ENCODE assay signal across 8 cellular contexts in genomic region chr12:121697093-121697698, GRCh38. TPM values are rescaled to one million over a fixed set of nuclear protein-coding genes. Genes with fewer than 3 reads are reported as not detected.
DNase-seq lines count a peak whose midpoint lies in the region; ATAC-seq, FAIRE-seq and TF ChIP-seq lines count a peak whose summit lies in the region.

No MANE protein-coding gene starts in this region.

- in situ Hi-C loops in HepG2 (cut with HindIII; ENCODE audit: extremely low pct_ligation_motif_present, low pct_unique_long_range_greater_than_20kb) = no loop called here

- no peak for TF ChIP-seq POLR2A in HepG2 (IDR thresholded peaks at IDR 0.05; ENCODE audit: insufficient read depth in 1 of 2, low read depth in 2 of 2, low read length in 2 of 2)

- H3K27ac Mint-ChIP-seq in brain = peak overlapping the region in 4 of 5 experiments; percentile 0 to 68 (median 15)

- H3K9ac ChIP-seq in HepG2 (ENCODE audit: insufficient read depth, low read depth, low read length) = no peak overlapping the region

- peak; percentile 64 for TF ChIP-seq RAD21 in HepG2 (CRISPR knock-in tag; IDR thresholded peaks at IDR 0.05)

- H3K27me3 Mint-ChIP-seq in brain = peaks cover 9% of the 10 kb centered on the region

- H3K9me3 ChIP-seq in HepG2 (ENCODE audit: low read length) = no peaks in the 10 kb centered on the region

- no peaks in the 10 kb centered on the region for H3K36me3 ChIP-seq in HepG2 (replicated peaks in 1 of 2; ENCODE audit: control insufficient read depth in 1 of 2, insufficient read depth in 2 of 2, low read length in 2 of 2)

- H4K20me1 ChIP-seq in HepG2 (ENCODE audit: insufficient read depth, low read length) = no peaks in the 10 kb centered on the region

- no peaks in the 10 kb centered on the region for H3K79me2 ChIP-seq in HepG2 (ENCODE audit: insufficient read depth, low read length)

- FAIRE-seq in GM19239 (lab: Jason Lieb, UNC) (peak; percentile 80), HepG2 (lab: Jason Lieb, UNC) (peak; percentile 70)

- H3K9me3 Mint-ChIP-seq in brain = no peaks in the 10 kb centered on the region

- ATAC-seq in HepG2 (no peak), HG03135 (IDR thresholded peaks at IDR 0.05; ENCODE audit: unreplicated experiment) (no peak), HG03280 (IDR thresholded peaks at IDR 0.05; ENCODE audit: unreplicated experiment) (no peak)
- ATAC-seq in activated CD4-positive, CD25-positive, alpha-beta regulatory T cell treated with anti-CD3 and anti-CD28 coated beads, Interleukin-2, amount 50 U/mL, for 24 hours = no peak

- H3K4me1 ChIP-seq in HepG2 (ENCODE audit: insufficient read depth, low read length) = no peaks in the 10 kb centered on the region

- peak overlapping the region; percentile 18; the same call in 1 of the 2 replicates for H3K4me2 ChIP-seq in HepG2 (ENCODE audit: low read depth, low read length)

- peaks cover 0 to 8% of the 10 kb centered on the region in 2 experiments; a peak in 1 of 5 replicates for H3K27me3 ChIP-seq in HepG2 (ENCODE audit: control insufficient read depth in 1 of 2, insufficient read depth in 2 of 2, low read length in 2 of 2)

- DNase-seq in GM19239 (ENCODE audit: insufficient read length, low spot score) (no peak), NCI-H460 (ENCODE audit: extremely low read depth, low read depth) (peak; percentile 63), HepG2 (ENCODE audit: low spot score) (peak; percentile 53)

- no peaks in the 10 kb centered on the region for H3K36me3 Mint-ChIP-seq in brain

- POLR2A ChIA-PET in HepG2 (lab: Yijun Ruan, JAX) = no interaction called here

- H2AFZ ChIP-seq in HepG2 (ENCODE audit: low read length) = no peak overlapping the region

- TF ChIP-seq EP300 in HepG2 (IDR thresholded peaks at IDR 0.05; ENCODE audit: low read depth in 2 of 2, low read length in 2 of 2) (no peak), HepG2 (CRISPR knock-in tag; IDR thresholded peaks at IDR 0.05; ENCODE audit: borderline replicate concordance) (no peak)

- peak; percentile 68 for TF ChIP-seq CTCF in C4-2B (conservative IDR thresholded peaks at IDR 0.05)
- TF ChIP-seq CTCF in brain (conservative IDR thresholded peaks at IDR 0.05) = peak; percentile 77 to 90
- TF ChIP-seq CTCF in HepG2 (CRISPR knock-in tag; IDR thresholded peaks at IDR 0.05) = peak; percentile 65

- 17% methylated on average over 9 of the region's 9 CpGs for WGBS in HepG2 (ENCODE audit: low lambda C conversion rate)

- no TSS peak for BruUV-seq in HepG2 (replicated peaks; lab: Mats Ljungman, UMichigan)

- H3K4me3 ChIP-seq in HepG2 (replicated peaks in 1 of 3; ENCODE audit: insufficient read depth in 1 of 3, low read depth in 2 of 3, low read length in 3 of 3) = no peak overlapping the region

- CTCF ChIA-PET in HepG2 (lab: Yijun Ruan, JAX; ENCODE audit: low intra/inter-chr PET ratio, low total read pairs) = interaction anchor here (0.9 to 5.3 kb wide), 6 partner anchors 73 to 115 kb away, joined by 3 to 69 read pairs (median 7); partner anchors contain the start of gene RHOF

- no peak overlapping the region for H3K4me3 Mint-ChIP-seq in brain

- peaks cover 5% of the 10 kb centered on the region for H3K4me1 Mint-ChIP-seq in brain

- intact Hi-C loops in HepG2 (cut with micrococcal nuclease; ENCODE audit: unreplicated experiment) = loop anchor here (1.0 to 5.0 kb wide), 2 partner anchors 76 to 95 kb away; partner anchors contain the start of gene RHOF

- H3K27ac ChIP-seq in C4-2B = no peak overlapping the region
- no peak overlapping the region for H3K27ac ChIP-seq in HepG2 (ENCODE audit: extremely low read length, insufficient read depth, low read length)

TF ChIP-seq in HepG2, 621 proteins besides CTCF, POLR2A, EP300 and RAD21:
- TF ChIP-seq SMC3 (IDR thresholded peaks at IDR 0.05; ENCODE audit: low read length) = peak; percentile 68
- no peak for TF ChIP-seq ZSCAN29 (CRISPR knock-in tag; conservative IDR thresholded peaks at IDR 0.05)
- TF ChIP-seq STAG1 (CRISPR knock-in tag; IDR thresholded peaks at IDR 0.05) = peak; percentile 80
- peak; percentile 72; the same call in 1 of the 2 replicates for TF ChIP-seq ZNF121 (CRISPR knock-in tag; IDR thresholded peaks at IDR 0.05)
- no peak for TF ChIP-seq WIZ (CRISPR knock-in tag; IDR thresholded peaks at IDR 0.05)

RNA-seq across cellular contexts. Expression of gene TMEM120B, which starts 15.4 kb away (rescaled TPM):
- 9.4 and 11.8 TPM in 2 replicates for total RNA-seq in NCI-H460 (2014; rRNA removed; shearing (Covaris generic))
- polyA plus RNA-seq in NCI-H460 (2014; cell fraction: nucleus; rRNA removed) = 91.4 and 91.6 TPM in 2 replicates
- polyA plus RNA-seq in brain (ENCODE audit: insufficient read depth, low read depth, low replicate concordance) (3.7 TPM), HepG2 (2011; rRNA removed) (12.9 and 14.3 TPM in 2 replicates)
- 3.8 and 7.1 TPM in 2 replicates for total RNA-seq in HepG2 (2016; rRNA removed; fragmentation: Illumina TruSeq; extraction: Trizol)
- total RNA-seq in HepG2 (2016; cell fraction: cytosol; rRNA removed; fragmentation: Illumina TruSeq; extraction: Trizol; ENCODE audit: low read depth) = 4.1 and 4.4 TPM in 2 replicates
- 2.9 and 6.5 TPM in 2 replicates for total RNA-seq in HepG2 (2016; cell fraction: insoluble cytoplasmic fraction; rRNA removed; fragmentation: Illumina TruSeq; extraction: Trizol)
- total RNA-seq in HepG2 (2016; cell fraction: membrane; rRNA removed; fragmentation: Illumina TruSeq; extraction: Trizol) = 5.8 and 6.5 TPM in 2 replicates
- total RNA-seq in HepG2 (2016; cell fraction: nucleus; rRNA removed; fragmentation: Illumina TruSeq; extraction: Trizol) = 7.0 and 7.1 TPM in 2 replicates
- polyA plus RNA-seq in HepG2 (2011; cell fraction: cytosol; rRNA removed) = 6.4 and 7.2 TPM in 2 replicates
- polyA plus RNA-seq in HepG2 (2011; cell fraction: nucleus; rRNA removed) = 31.6 and 33.2 TPM in 2 replicates
- 5.8 and 5.9 TPM in 2 replicates for polyA plus RNA-seq in HepG2 (2012)
- 5.1 and 6.6 TPM in 2 replicates for polyA plus RNA-seq in HepG2 (2016; cell fraction: cytosol; fragmentation: Illumina TruSeq; extraction: Trizol; ENCODE audit: low read depth)
- polyA plus RNA-seq in HepG2 (2016; cell fraction: insoluble cytoplasmic fraction; fragmentation: Illumina TruSeq; extraction: Trizol; ENCODE audit: low read depth) = 4.7 and 5.1 TPM in 2 replicates
- 6.2 and 7.5 TPM in 2 replicates for polyA plus RNA-seq in HepG2 (2016; cell fraction: membrane; fragmentation: Illumina TruSeq; extraction: Trizol; ENCODE audit: low read depth)
- polyA plus RNA-seq in HepG2 (2016; cell fraction: nucleus; fragmentation: Illumina TruSeq; extraction: Trizol; ENCODE audit: insufficient read depth, low read depth) = 20.3 and 25.3 TPM in 2 replicates
- 26.4 and 34.9 TPM in 2 replicates for polyA minus RNA-seq in HepG2 (2011; rRNA and poly(A)+ RNA removed; ENCODE audit: low replicate concordance)
- 8.7 and 9.2 TPM in 2 replicates for polyA minus RNA-seq in HepG2 (2011; cell fraction: cytosol; rRNA and poly(A)+ RNA removed)
- polyA minus RNA-seq in HepG2 (2011; cell fraction: nucleus; rRNA and poly(A)+ RNA removed) = 9.5 and 9.8 TPM in 2 replicates

RNA-seq across cellular contexts. Expression of gene MORN3, which starts 27.7 kb away (rescaled TPM):
- 0.12 and 0.15 TPM in 2 replicates for total RNA-seq in NCI-H460 (2014; rRNA removed; shearing (Covaris generic))
- 0.10 TPM in 1 of 2 replicates, not detected in the other for polyA plus RNA-seq in NCI-H460 (2014; cell fraction: nucleus; rRNA removed)
- polyA plus RNA-seq in brain (ENCODE audit: insufficient read depth, low read depth, low replicate concordance) (7.6 TPM), HepG2 (2011; rRNA removed) (0.98 and 1.1 TPM in 2 replicates)
- 2.0 TPM in 2 replicates for total RNA-seq in HepG2 (2016; rRNA removed; fragmentation: Illumina TruSeq; extraction: Trizol)
- total RNA-seq in HepG2 (2016; cell fraction: cytosol; rRNA removed; fragmentation: Illumina TruSeq; extraction: Trizol; ENCODE audit: low read depth) = 0.53 and 2.6 TPM in 2 replicates
- 1.5 and 2.6 TPM in 2 replicates for total RNA-seq in HepG2 (2016; cell fraction: insoluble cytoplasmic fraction; rRNA removed; fragmentation: Illumina TruSeq; extraction: Trizol)
- total RNA-seq in HepG2 (2016; cell fraction: membrane; rRNA removed; fragmentation: Illumina TruSeq; extraction: Trizol) = 2.0 and 2.4 TPM in 2 replicates
- total RNA-seq in HepG2 (2016; cell fraction: nucleus; rRNA removed; fragmentation: Illumina TruSeq; extraction: Trizol) = 0.62 and 0.97 TPM in 2 replicates
- polyA plus RNA-seq in HepG2 (2011; cell fraction: cytosol; rRNA removed) = 0.86 and 0.90 TPM in 2 replicates
- polyA plus RNA-seq in HepG2 (2011; cell fraction: nucleus; rRNA removed) = 0.35 and 0.48 TPM in 2 replicates
- 0.55 and 0.58 TPM in 2 replicates for polyA plus RNA-seq in HepG2 (2012)
- polyA plus RNA-seq in HepG2 (2016; cell fraction: cytosol; fragmentation: Illumina TruSeq; extraction: Trizol; ENCODE audit: low read depth) = 2.2 and 2.6 TPM in 2 replicates
- 1.3 and 1.8 TPM in 2 replicates for polyA plus RNA-seq in HepG2 (2016; cell fraction: insoluble cytoplasmic fraction; fragmentation: Illumina TruSeq; extraction: Trizol; ENCODE audit: low read depth)
- polyA plus RNA-seq in HepG2 (2016; cell fraction: membrane; fragmentation: Illumina TruSeq; extraction: Trizol; ENCODE audit: low read depth) = 1.6 TPM in 2 replicates
- polyA plus RNA-seq in HepG2 (2016; cell fraction: nucleus; fragmentation: Illumina TruSeq; extraction: Trizol; ENCODE audit: insufficient read depth, low read depth) = 0.93 and 1.2 TPM in 2 replicates
- polyA minus RNA-seq in HepG2 (2011; rRNA and poly(A)+ RNA removed; ENCODE audit: low replicate concordance) = 0.44 TPM in 1 of 2 replicates, not detected in the other
- polyA minus RNA-seq in HepG2 (2011; cell fraction: cytosol; rRNA and poly(A)+ RNA removed) = 0.18 TPM in 1 of 2 replicates, not detected in the other
- polyA minus RNA-seq in HepG2 (2011; cell fraction: nucleus; rRNA and poly(A)+ RNA removed) = 0.13 and 0.75 TPM in 2 replicates
